In genomic region chr11:86917577-86917976, GRCh38 we compare ENCODE assay signal across 1 cellular context.
TF ChIP-seq lines count a peak whose summit lies in the region.

No MANE protein-coding gene starts in this region.

TF ChIP-seq in IMR-90, 13 proteins besides CTCF, POLR2A, EP300 and RAD21:
- TF ChIP-seq MAFK (IDR thresholded peaks at IDR 0.05; ENCODE audit: low read depth, low read length): no peak
- no peak for TF ChIP-seq BHLHE40 (IDR thresholded peaks at IDR 0.05; ENCODE audit: low read depth, low read length)
- TF ChIP-seq SMC3 (IDR thresholded peaks at IDR 0.05; ENCODE audit: low read depth, low read length): no peak
- TF ChIP-seq NFE2L2 (IDR thresholded peaks at IDR 0.05; ENCODE audit: low read depth, low read length): no peak
- no peak for TF ChIP-seq RCOR1 (IDR thresholded peaks at IDR 0.05; ENCODE audit: insufficient replicate concordance, low read length)
- TF ChIP-seq MXI1 (IDR thresholded peaks at IDR 0.05; ENCODE audit: borderline replicate concordance, low read depth, low read length): no peak
- no peak for TF ChIP-seq RFX5 (IDR thresholded peaks at IDR 0.05; ENCODE audit: low read depth, low read length)
- no peak for TF ChIP-seq MAZ (IDR thresholded peaks at IDR 0.05; ENCODE audit: borderline replicate concordance, low read depth, low read length)
- no peak for TF ChIP-seq FOS (IDR thresholded peaks at IDR 0.05; ENCODE audit: low read depth, low read length)
- no peak for TF ChIP-seq CEBPB (IDR thresholded peaks at IDR 0.05; ENCODE audit: low read depth, low read length)
- no peak for TF ChIP-seq ELK1 (IDR thresholded peaks at IDR 0.05; ENCODE audit: borderline replicate concordance, low read depth, low read length)
- no peak for TF ChIP-seq CHD1 (IDR thresholded peaks at IDR 0.05; ENCODE audit: low read depth, low read length)
- TF ChIP-seq, protein P1, sequence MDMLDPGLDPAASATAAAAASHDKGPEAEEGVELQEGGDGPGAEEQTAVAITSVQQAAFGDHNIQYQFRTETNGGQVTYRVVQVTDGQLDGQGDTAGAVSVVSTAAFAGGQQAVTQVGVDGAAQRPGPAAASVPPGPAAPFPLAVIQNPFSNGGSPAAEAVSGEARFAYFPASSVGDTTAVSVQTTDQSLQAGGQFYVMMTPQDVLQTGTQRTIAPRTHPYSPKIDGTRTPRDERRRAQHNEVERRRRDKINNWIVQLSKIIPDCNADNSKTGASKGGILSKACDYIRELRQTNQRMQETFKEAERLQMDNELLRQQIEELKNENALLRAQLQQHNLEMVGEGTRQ (IDR thresholded peaks at IDR 0.05; ENCODE audit: low read depth, low read length): no peak
